19 cellular contexts compared by ENCODE assay signal in genomic region chr12:126727656-126728055, GRCh38.
DNase-seq lines count a peak whose midpoint lies in the region; ATAC-seq and TF ChIP-seq lines count a peak whose summit lies in the region.
"Had no signal": no experiment of that assay in that cellular context is flagged by ENCODE, and none has a peak within 500 bp of the region (broad histone marks: within the 10 kb centered on the region; RNA-seq: fewer than 3 reads in every experiment).

No MANE protein-coding gene starts in this region.

- H3K27ac ChIP-seq in HUES64 (ENCODE audit: low read depth, low read length), result no peak overlapping the region
- H3K27ac ChIP-seq in dorsolateral prefrontal cortex, result no peak overlapping the region
- H3K27ac ChIP-seq in upper lobe of right lung, result no peak overlapping the region
- H3K27ac ChIP-seq in CD8-positive, alpha-beta T cell (ENCODE audit: low read depth, low read length), result no peak overlapping the region
- H3K27ac ChIP-seq: GM23248, HL-60, KMS-11 had no signal

- POLR2A ChIA-PET in CD8-positive, alpha-beta T cell (lab: Charles Lee), result no interaction called here

- no peak for TF ChIP-seq CTCF in dorsolateral prefrontal cortex (IDR thresholded peaks at IDR 0.05 in 54 of 56, conservative IDR thresholded peaks at IDR 0.05 in 2 of 56; ENCODE audit: low read depth in 1 of 56, partially characterized antibody in 56 of 56)
- TF ChIP-seq CTCF in upper lobe of right lung (IDR thresholded peaks at IDR 0.05), result no peak
- TF ChIP-seq CTCF in CD8-positive, alpha-beta T cell (IDR thresholded peaks at IDR 0.05), result no peak

- intact Hi-C loops in dorsolateral prefrontal cortex (cut with DNase I), result no loop called here
- intact Hi-C loops in upper lobe of right lung (cut with DNase I), result no loop called here
- intact Hi-C loops in CD8-positive, alpha-beta T cell (cut with DNase I, micrococcal nuclease), result no loop called here

- H3K9ac ChIP-seq in HUES64 (ENCODE audit: low read depth, low read length), result no peak overlapping the region
- H3K9ac ChIP-seq: GM23248, KMS-11 had no signal

- H3K27me3 ChIP-seq in HUES64 (ENCODE audit: insufficient read depth, low read length) (peaks cover 66% of the 10 kb centered on the region), dorsolateral prefrontal cortex (peaks cover 0 to 74% (median 42%) of the 10 kb centered on the region in 45 donors), upper lobe of right lung (peaks cover 32% of the 10 kb centered on the region)
- H3K27me3 ChIP-seq in CD8-positive, alpha-beta T cell (ENCODE audit: insufficient read depth, low read length), result peaks cover 3% of the 10 kb centered on the region

- DNase-seq in dorsolateral prefrontal cortex, result no peak
- peak; percentile 38 for DNase-seq in iPS-NIHi7 (ENCODE audit: extremely low spot score)
- no peak for DNase-seq in upper lobe of right lung
- no peak for DNase-seq in CD8-positive, alpha-beta T cell
- no peak for DNase-seq in pons (ENCODE audit: low spot score)
- DNase-seq: CD4-positive, alpha-beta T cell; DMS79; GF-D8; GM23248; HFFc6; NCI-H1105; NCI-H1694 treated with DMSO at 0.1 percent for 48 hours; NCI-H510A treated with DMSO at 0.1 percent for 48 hours; SIG-M5 had no signal

- no peak overlapping the region for H3K27ac Mint-ChIP-seq in CD8-positive, alpha-beta T cell
- H3K27ac Mint-ChIP-seq: B cell; CD4-positive, alpha-beta T cell; HFFc6 had no signal

- no peaks in the 10 kb centered on the region for H3K36me3 Mint-ChIP-seq in CD8-positive, alpha-beta T cell

- H3K4me1 ChIP-seq in HUES64 (ENCODE audit: insufficient read depth, low read length) (peaks cover 8% of the 10 kb centered on the region; the same call in 1 of the 2 replicates), upper lobe of right lung (no peaks in the 10 kb centered on the region)
- no peaks in the 10 kb centered on the region for H3K4me1 ChIP-seq in CD8-positive, alpha-beta T cell (ENCODE audit: insufficient read depth, low read length)

- H3K36me3 ChIP-seq in HUES64 (ENCODE audit: insufficient read depth, low read length) (no peaks in the 10 kb centered on the region), upper lobe of right lung (no peaks in the 10 kb centered on the region)
- H3K36me3 ChIP-seq in CD8-positive, alpha-beta T cell (ENCODE audit: insufficient read depth, low read length), result no peaks in the 10 kb centered on the region

- peaks cover 35% of the 10 kb centered on the region for H3K27me3 Mint-ChIP-seq in CD8-positive, alpha-beta T cell (ENCODE audit: low read depth)

- no peaks in the 10 kb centered on the region for H3K4me1 Mint-ChIP-seq in CD8-positive, alpha-beta T cell (ENCODE audit: low read depth)
- H3K4me1 Mint-ChIP-seq: B cell had no signal

- ATAC-seq in upper lobe of right lung, result peak; percentile 13
- no peak for ATAC-seq in CD8-positive, alpha-beta T cell
- ATAC-seq in HG03469 (IDR thresholded peaks at IDR 0.05; ENCODE audit: unreplicated experiment), result no peak

- H3K9me3 ChIP-seq in HUES64 (ENCODE audit: insufficient read depth, low read depth, low read length) (no peaks in the 10 kb centered on the region), upper lobe of right lung (no peaks in the 10 kb centered on the region)
- H3K9me3 ChIP-seq in CD8-positive, alpha-beta T cell (ENCODE audit: low read length), result no peaks in the 10 kb centered on the region

- CTCF ChIA-PET in CD8-positive, alpha-beta T cell (lab: Charles Lee), result interaction anchor here (1.0 to 1.2 kb wide), 2 partner anchors 20 to 31 kb away, joined by 3 read pairs; no protein-coding TSS in a partner anchor

- no peak overlapping the region for H3K4me3 Mint-ChIP-seq in CD8-positive, alpha-beta T cell
- H3K4me3 Mint-ChIP-seq: B cell; CD4-positive, alpha-beta T cell; HFFc6 had no signal

- WGBS in HUES64, result 65% methylated on average over 31 of the region's 31 CpGs

- no peaks in the 10 kb centered on the region for H3K9me3 Mint-ChIP-seq in CD8-positive, alpha-beta T cell
- H3K9me3 Mint-ChIP-seq: CD4-positive, alpha-beta T cell had no signal

- peak overlapping the region; percentile 55 for H3K4me3 ChIP-seq in HUES64 (ENCODE audit: low read length)
- H3K4me3 ChIP-seq in dorsolateral prefrontal cortex, result peak overlapping the region in 41 of 59 donors; percentile 2 to 53 (median 30)
- no peak overlapping the region for H3K4me3 ChIP-seq in upper lobe of right lung
- H3K4me3 ChIP-seq in CD8-positive, alpha-beta T cell (ENCODE audit: low read depth, low read length), result no peak overlapping the region
- H3K4me3 ChIP-seq: GM23248 had no signal

Comparison
In these comparisons a context has a peak if more than half of its experiments do, and no peak if none do; other contexts are left out.
1. H3K4me3 ChIP-seq: peak in HUES64 (single experiment) and dorsolateral prefrontal cortex (41 of 59); none in upper lobe of right lung (single experiment) and CD8-positive, alpha-beta T cell (single experiment).